Comparison of ENCODE assay signal across 11 cellular contexts in genomic region chr7:38413784-38414183, GRCh38.
DNase-seq lines count a peak whose midpoint lies in the region; ATAC-seq and TF ChIP-seq lines count a peak whose summit lies in the region.
"Had no signal": no experiment of that assay in that cellular context is flagged by ENCODE, and none has a peak within 500 bp of the region (broad histone marks: within the 10 kb centered on the region; RNA-seq: fewer than 3 reads in every experiment).

No MANE protein-coding gene starts in this region.

- no peak for DNase-seq in activated T-cell treated with anti-CD3 and anti-CD28 coated beads, Interleukin-2, amount 50 U/mL, for 4 hours
- no peak for DNase-seq in activated T-cell treated with anti-CD3 and anti-CD28 coated beads, Interleukin-2, amount 50 U/mL, for 1 hour
- DNase-seq in MV-4-11 (lab: John Stamatoyannopoulos, UW), result peak; percentile 42
- peak; percentile 22 for DNase-seq in stimulated activated naive B cell treated with anti-CD40 and anti-IgM and Interleukin-4, amounts not matched to agents 10 μg/mL and 1 μg/mL and 100 μg/mL, for 72 hours
- no peak for DNase-seq in right cardiac atrium
- no peak for DNase-seq in left ventricle myocardium superior
- no peak for DNase-seq in progenitor cell of endocrine pancreas (ENCODE audit: low spot score, unreplicated experiment)
- DNase-seq: NCI-H1436 treated with DMSO at 0.1 percent for 48 hours had no signal

- no peak overlapping the region for H3K4me3 ChIP-seq in right cardiac atrium (ENCODE audit: low read length)

- H3K27me3 ChIP-seq in right cardiac atrium (ENCODE audit: control insufficient read depth, insufficient read depth), result no peaks in the 10 kb centered on the region
- H3K27me3 ChIP-seq: neutrophil had no signal

- peaks cover 2% of the 10 kb centered on the region for H3K27me3 Mint-ChIP-seq in activated T-cell treated with anti-CD3 and anti-CD28 coated beads, Interleukin-2, amount 50 U/mL, for 4 hours (ENCODE audit: low read depth)
- no peaks in the 10 kb centered on the region for H3K27me3 Mint-ChIP-seq in stimulated activated naive B cell treated with anti-CD40 and anti-IgM and Interleukin-4, amounts not matched to agents 10 μg/mL and 1 μg/mL and 100 μg/mL, for 72 hours
- H3K27me3 Mint-ChIP-seq in progenitor cell of endocrine pancreas, result peaks cover 4% of the 10 kb centered on the region

- no peaks in the 10 kb centered on the region for H3K36me3 Mint-ChIP-seq in activated T-cell treated with anti-CD3 and anti-CD28 coated beads, Interleukin-2, amount 50 U/mL, for 4 hours (ENCODE audit: insufficient read depth)
- H3K36me3 Mint-ChIP-seq in stimulated activated naive B cell treated with anti-CD40 and anti-IgM and Interleukin-4, amounts not matched to agents 10 μg/mL and 1 μg/mL and 100 μg/mL, for 72 hours, result no peaks in the 10 kb centered on the region
- H3K36me3 Mint-ChIP-seq in progenitor cell of endocrine pancreas (ENCODE audit: insufficient read depth), result no peaks in the 10 kb centered on the region

- H3K9me3 ChIP-seq in right cardiac atrium (ENCODE audit: control insufficient read depth, low read length), result no peaks in the 10 kb centered on the region
- H3K9me3 ChIP-seq: neutrophil had no signal

- peak; percentile 46 to 87 for ATAC-seq in activated T-cell treated with anti-CD3 and anti-CD28 coated beads, Interleukin-2, amount 50 U/mL, for 4 hours
- ATAC-seq in HG02798 (IDR thresholded peaks at IDR 0.05; ENCODE audit: poor library complexity, unreplicated experiment) (peak; percentile 55), right cardiac atrium (no peak), left ventricle myocardium superior (no peak)
- ATAC-seq in stimulated activated naive B cell treated with anti-CD40 and anti-IgM and Interleukin-4, amounts not matched to agents 10 μg/mL and 1 μg/mL and 100 μg/mL, for 72 hours (replicated peaks), result peak; percentile 96 to 97

- no peak overlapping the region for H3K27ac ChIP-seq in right cardiac atrium (ENCODE audit: low read length)
- H3K27ac ChIP-seq: HL-60, neutrophil had no signal

- no peak for TF ChIP-seq CTCF in progenitor cell of endocrine pancreas (IDR thresholded peaks at IDR 0.05; ENCODE audit: unreplicated experiment)

- no peak overlapping the region for H3K4me3 Mint-ChIP-seq in activated T-cell treated with anti-CD3 and anti-CD28 coated beads, Interleukin-2, amount 50 U/mL, for 4 hours
- peak overlapping the region; percentile 10 to 41 for H3K4me3 Mint-ChIP-seq in stimulated activated naive B cell treated with anti-CD40 and anti-IgM and Interleukin-4, amounts not matched to agents 10 μg/mL and 1 μg/mL and 100 μg/mL, for 72 hours
- H3K4me3 Mint-ChIP-seq in progenitor cell of endocrine pancreas (ENCODE audit: low read depth), result no peak overlapping the region

- no peaks in the 10 kb centered on the region for H3K4me1 ChIP-seq in right cardiac atrium (ENCODE audit: control insufficient read depth, insufficient read depth, low read length)

- H3K9me3 Mint-ChIP-seq in activated T-cell treated with anti-CD3 and anti-CD28 coated beads, Interleukin-2, amount 50 U/mL, for 4 hours, result no peaks in the 10 kb centered on the region
- H3K9me3 Mint-ChIP-seq in stimulated activated naive B cell treated with anti-CD40 and anti-IgM and Interleukin-4, amounts not matched to agents 10 μg/mL and 1 μg/mL and 100 μg/mL, for 72 hours, result no peaks in the 10 kb centered on the region
- no peaks in the 10 kb centered on the region for H3K9me3 Mint-ChIP-seq in progenitor cell of endocrine pancreas (ENCODE audit: low read depth)

- 80% methylated on average over 3 of the region's 3 CpGs for WGBS in right cardiac atrium

- H3K27ac Mint-ChIP-seq in stimulated activated naive B cell treated with anti-CD40 and anti-IgM and Interleukin-4, amounts not matched to agents 10 μg/mL and 1 μg/mL and 100 μg/mL, for 72 hours, result peak overlapping the region; percentile 53
- H3K27ac Mint-ChIP-seq in progenitor cell of endocrine pancreas, result no peak overlapping the region

- intact Hi-C loops in right cardiac atrium (cut with DNase I) (no loop called here), left ventricle myocardium superior (cut with micrococcal nuclease) (no loop called here)

- peaks cover 19% of the 10 kb centered on the region for H3K4me1 Mint-ChIP-seq in activated T-cell treated with anti-CD3 and anti-CD28 coated beads, Interleukin-2, amount 50 U/mL, for 4 hours (ENCODE audit: low read depth)
- peaks cover 26 to 45% of the 10 kb centered on the region in 2 donors for H3K4me1 Mint-ChIP-seq in stimulated activated naive B cell treated with anti-CD40 and anti-IgM and Interleukin-4, amounts not matched to agents 10 μg/mL and 1 μg/mL and 100 μg/mL, for 72 hours
- H3K4me1 Mint-ChIP-seq in progenitor cell of endocrine pancreas (ENCODE audit: low read depth), result no peaks in the 10 kb centered on the region

Comparison
In these comparisons a context has a peak if more than half of its experiments do, and no peak if none do; other contexts are left out.
1. ATAC-seq: peak in activated T-cell treated with anti-CD3 and anti-CD28 coated beads, Interleukin-2, amount 50 U/mL, for 4 hours (2 of 2), HG02798 (single experiment) and stimulated activated naive B cell treated with anti-CD40 and anti-IgM and Interleukin-4, amounts not matched to agents 10 μg/mL and 1 μg/mL and 100 μg/mL, for 72 hours (2 of 2); none in right cardiac atrium (0 of 2) and left ventricle myocardium superior (single experiment).
2. DNase-seq: peak in MV-4-11 (single experiment) and stimulated activated naive B cell treated with anti-CD40 and anti-IgM and Interleukin-4, amounts not matched to agents 10 μg/mL and 1 μg/mL and 100 μg/mL, for 72 hours (single experiment); none in activated T-cell treated with anti-CD3 and anti-CD28 coated beads, Interleukin-2, amount 50 U/mL, for 4 hours (single experiment), activated T-cell treated with anti-CD3 and anti-CD28 coated beads, Interleukin-2, amount 50 U/mL, for 1 hour (single experiment), right cardiac atrium (0 of 3), left ventricle myocardium superior (single experiment) and progenitor cell of endocrine pancreas (single experiment).
3. H3K4me3 Mint-ChIP-seq: peak in stimulated activated naive B cell treated with anti-CD40 and anti-IgM and Interleukin-4, amounts not matched to agents 10 μg/mL and 1 μg/mL and 100 μg/mL, for 72 hours (2 of 2); none in activated T-cell treated with anti-CD3 and anti-CD28 coated beads, Interleukin-2, amount 50 U/mL, for 4 hours (single experiment) and progenitor cell of endocrine pancreas (single experiment).